2 cellular contexts compared by ENCODE assay signal in the genomic region with DNA sequence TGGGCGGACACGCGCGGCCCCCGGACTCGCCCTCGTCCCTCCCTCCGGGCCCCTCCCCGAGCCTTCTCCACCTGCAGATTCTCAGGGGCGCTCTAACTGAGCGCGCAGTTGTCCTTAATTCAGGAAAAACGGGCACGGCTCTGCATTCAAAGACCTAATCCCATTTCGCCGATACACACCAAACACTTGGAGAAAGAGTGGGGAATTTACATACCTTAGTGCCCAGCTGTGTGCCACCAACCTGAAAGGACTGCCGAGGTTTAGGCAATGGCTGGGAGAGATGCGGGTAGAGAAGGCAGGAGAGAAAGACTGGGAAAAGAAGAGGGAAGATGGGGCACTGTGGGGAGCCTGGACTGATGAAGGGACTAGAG.
TF ChIP-seq lines count a peak whose summit lies in the region.

No MANE protein-coding gene starts in this region.

TF ChIP-seq in A549, 52 proteins besides CTCF, POLR2A, EP300 and RAD21:
- TF ChIP-seq, protein P1, sequence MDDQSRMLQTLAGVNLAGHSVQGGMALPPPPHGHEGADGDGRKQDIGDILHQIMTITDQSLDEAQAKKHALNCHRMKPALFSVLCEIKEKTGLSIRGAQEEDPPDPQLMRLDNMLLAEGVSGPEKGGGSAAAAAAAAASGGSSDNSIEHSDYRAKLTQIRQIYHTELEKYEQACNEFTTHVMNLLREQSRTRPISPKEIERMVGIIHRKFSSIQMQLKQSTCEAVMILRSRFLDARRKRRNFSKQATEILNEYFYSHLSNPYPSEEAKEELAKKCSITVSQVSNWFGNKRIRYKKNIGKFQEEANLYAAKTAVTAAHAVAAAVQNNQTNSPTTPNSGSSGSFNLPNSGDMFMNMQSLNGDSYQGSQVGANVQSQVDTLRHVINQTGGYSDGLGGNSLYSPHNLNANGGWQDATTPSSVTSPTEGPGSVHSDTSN (IDR thresholded peaks at IDR 0.05) = no peak
- TF ChIP-seq RNF2 (IDR thresholded peaks at IDR 0.05; ENCODE audit: borderline replicate concordance, low read depth) (no peak), SMC3 (IDR thresholded peaks at IDR 0.05) (no peak), RCOR1 (IDR thresholded peaks at IDR 0.05; ENCODE audit: low read depth, low read length) (no peak), NFE2L2 (conservative IDR thresholded peaks at IDR 0.05; ENCODE audit: low read length) (no peak), HDAC2 (IDR thresholded peaks at IDR 0.05) (no peak), ZNF302 (CRISPR knock-in tag; IDR thresholded peaks at IDR 0.05) (no peak), HOXB5 (CRISPR knock-in tag; IDR thresholded peaks at IDR 0.05) (no peak), FOSL2 (IDR thresholded peaks at IDR 0.05) (no peak), FOSL2 (CRISPR knock-in tag; IDR thresholded peaks at IDR 0.05) (no peak), CHD4 (IDR thresholded peaks at IDR 0.05; ENCODE audit: borderline replicate concordance) (no peak), ZFP36 (IDR thresholded peaks at IDR 0.05; ENCODE audit: borderline replicate concordance, partially characterized antibody) (no peak), RARB (CRISPR knock-in tag; IDR thresholded peaks at IDR 0.05) (no peak)
- TF ChIP-seq, protein P2, sequence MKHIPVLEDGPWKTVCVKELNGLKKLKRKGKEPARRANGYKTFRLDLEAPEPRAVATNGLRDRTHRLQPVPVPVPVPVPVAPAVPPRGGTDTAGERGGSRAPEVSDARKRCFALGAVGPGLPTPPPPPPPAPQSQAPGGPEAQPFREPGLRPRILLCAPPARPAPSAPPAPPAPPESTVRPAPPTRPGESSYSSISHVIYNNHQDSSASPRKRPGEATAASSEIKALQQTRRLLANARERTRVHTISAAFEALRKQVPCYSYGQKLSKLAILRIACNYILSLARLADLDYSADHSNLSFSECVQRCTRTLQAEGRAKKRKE (CRISPR knock-in tag; IDR thresholded peaks at IDR 0.05; ENCODE audit: low read depth) = no peak
TF ChIP-seq in A549: peak in this region for 0.

TF ChIP-seq in IMR-90, 13 proteins besides CTCF, POLR2A, EP300 and RAD21:
- TF ChIP-seq CEBPB (IDR thresholded peaks at IDR 0.05; ENCODE audit: low read depth, low read length) = no peak
- TF ChIP-seq MAFK (IDR thresholded peaks at IDR 0.05; ENCODE audit: low read depth, low read length) = no peak
- TF ChIP-seq CHD1 (IDR thresholded peaks at IDR 0.05; ENCODE audit: low read depth, low read length) = no peak
- TF ChIP-seq MXI1 (IDR thresholded peaks at IDR 0.05; ENCODE audit: borderline replicate concordance, low read depth, low read length) = no peak
- no peak for TF ChIP-seq BHLHE40 (IDR thresholded peaks at IDR 0.05; ENCODE audit: low read depth, low read length)
- no peak for TF ChIP-seq NFE2L2 (IDR thresholded peaks at IDR 0.05; ENCODE audit: low read depth, low read length)
- no peak for TF ChIP-seq SMC3 (IDR thresholded peaks at IDR 0.05; ENCODE audit: low read depth, low read length)
- no peak for TF ChIP-seq RCOR1 (IDR thresholded peaks at IDR 0.05; ENCODE audit: insufficient replicate concordance, low read length)
- no peak for TF ChIP-seq RFX5 (IDR thresholded peaks at IDR 0.05; ENCODE audit: low read depth, low read length)
- TF ChIP-seq MAZ (IDR thresholded peaks at IDR 0.05; ENCODE audit: borderline replicate concordance, low read depth, low read length) = no peak
- TF ChIP-seq, protein P3, sequence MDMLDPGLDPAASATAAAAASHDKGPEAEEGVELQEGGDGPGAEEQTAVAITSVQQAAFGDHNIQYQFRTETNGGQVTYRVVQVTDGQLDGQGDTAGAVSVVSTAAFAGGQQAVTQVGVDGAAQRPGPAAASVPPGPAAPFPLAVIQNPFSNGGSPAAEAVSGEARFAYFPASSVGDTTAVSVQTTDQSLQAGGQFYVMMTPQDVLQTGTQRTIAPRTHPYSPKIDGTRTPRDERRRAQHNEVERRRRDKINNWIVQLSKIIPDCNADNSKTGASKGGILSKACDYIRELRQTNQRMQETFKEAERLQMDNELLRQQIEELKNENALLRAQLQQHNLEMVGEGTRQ (IDR thresholded peaks at IDR 0.05; ENCODE audit: low read depth, low read length) = no peak
- no peak for TF ChIP-seq FOS (IDR thresholded peaks at IDR 0.05; ENCODE audit: low read depth, low read length)
- TF ChIP-seq, protein P4, sequence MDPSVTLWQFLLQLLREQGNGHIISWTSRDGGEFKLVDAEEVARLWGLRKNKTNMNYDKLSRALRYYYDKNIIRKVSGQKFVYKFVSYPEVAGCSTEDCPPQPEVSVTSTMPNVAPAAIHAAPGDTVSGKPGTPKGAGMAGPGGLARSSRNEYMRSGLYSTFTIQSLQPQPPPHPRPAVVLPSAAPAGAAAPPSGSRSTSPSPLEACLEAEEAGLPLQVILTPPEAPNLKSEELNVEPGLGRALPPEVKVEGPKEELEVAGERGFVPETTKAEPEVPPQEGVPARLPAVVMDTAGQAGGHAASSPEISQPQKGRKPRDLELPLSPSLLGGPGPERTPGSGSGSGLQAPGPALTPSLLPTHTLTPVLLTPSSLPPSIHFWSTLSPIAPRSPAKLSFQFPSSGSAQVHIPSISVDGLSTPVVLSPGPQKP (IDR thresholded peaks at IDR 0.05; ENCODE audit: borderline replicate concordance, low read depth, low read length) = no peak
